ENCODE assay signal across 8 cellular contexts in the genomic region with DNA sequence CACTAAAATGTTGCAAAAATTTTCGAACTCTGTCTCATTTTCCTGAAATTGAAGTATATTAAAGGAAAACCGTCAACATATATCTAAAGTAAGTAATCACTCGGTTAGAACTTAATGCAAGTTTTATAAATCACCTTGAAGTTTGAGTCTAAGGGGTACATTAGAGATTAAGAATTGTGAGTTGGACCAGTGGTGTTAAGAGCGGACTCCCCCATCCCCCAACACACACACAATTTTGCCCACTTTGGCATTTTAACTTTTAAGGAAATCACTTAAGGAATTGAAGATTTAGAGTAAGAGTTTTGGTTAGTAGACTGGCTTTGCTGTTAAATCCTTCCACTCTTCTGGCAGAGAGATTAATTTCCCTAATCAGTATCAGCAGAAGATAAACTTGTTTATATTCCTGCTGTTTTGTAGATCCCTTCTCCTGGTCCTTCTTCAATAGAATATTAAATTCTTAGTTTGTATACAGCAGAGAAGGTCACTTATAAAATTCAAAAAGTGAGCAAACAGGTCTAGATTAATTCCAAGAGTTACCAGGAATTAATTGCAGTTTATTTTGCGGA. TPM values are rescaled to one million over a fixed set of nuclear protein-coding genes. Genes with fewer than 3 reads are reported as not detected.
DNase-seq lines count a peak whose midpoint lies in the region; ATAC-seq and TF ChIP-seq lines count a peak whose summit lies in the region.

No MANE protein-coding gene starts in this region.

- no peak overlapping the region for H2BK120ac ChIP-seq in mesenchymal stem cell (ENCODE audit: low read depth, low read length)

- no peak overlapping the region for H4K8ac ChIP-seq in mesenchymal stem cell (ENCODE audit: low read length)

- peaks cover 61% of the 10 kb centered on the region for H3K4me1 Mint-ChIP-seq in stimulated activated naive CD8-positive, alpha-beta T cell treated with anti-CD3 and anti-CD28 coated beads, Interleukin-15, Interleukin-2, amounts not matched to agents 100 ng/mL and 50 ng/mL, for 24 hours (ENCODE audit: low read depth)
- peaks cover 61% of the 10 kb centered on the region for H3K4me1 Mint-ChIP-seq in brain

- H3K36me3 ChIP-seq in mesenchymal stem cell (ENCODE audit: control insufficient read depth in 1 of 2, insufficient read depth in 2 of 2, low read depth in 1 of 2, low read length in 2 of 2) = peaks cover 0 to 14% of the 10 kb centered on the region in 2 experiments

- peak overlapping the region; percentile 95 for H3K27ac ChIP-seq in mesenchymal stem cell (ENCODE audit: low read length, poor library complexity, severe bottlenecking)

- no peak overlapping the region for H2BK5ac ChIP-seq in mesenchymal stem cell (ENCODE audit: low read depth, low read length, poor library complexity, severe bottlenecking)

- H2BK12ac ChIP-seq in mesenchymal stem cell (ENCODE audit: low read length in 2 of 2) = no peak overlapping the region

- H3K4me2 ChIP-seq in mesenchymal stem cell (ENCODE audit: low read length, poor library complexity, severe bottlenecking) = no peak overlapping the region

- no peak for ATAC-seq in stimulated activated naive CD8-positive, alpha-beta T cell treated with anti-CD3 and anti-CD28 coated beads, Interleukin-15, Interleukin-2, amounts not matched to agents 100 U/mL and 50 U/mL, for 24 hours
- no peak for ATAC-seq in HG03439 (IDR thresholded peaks at IDR 0.05; ENCODE audit: unreplicated experiment)
- no peak for ATAC-seq in HG03196 (IDR thresholded peaks at IDR 0.05; ENCODE audit: unreplicated experiment)
- no peak for ATAC-seq in GM21619 (IDR thresholded peaks at IDR 0.05; ENCODE audit: unreplicated experiment)

- H3K36me3 Mint-ChIP-seq in stimulated activated naive CD8-positive, alpha-beta T cell treated with anti-CD3 and anti-CD28 coated beads, Interleukin-15, Interleukin-2, amounts not matched to agents 100 ng/mL and 50 ng/mL, for 24 hours (ENCODE audit: low read depth) = peaks cover 55% of the 10 kb centered on the region
- H3K36me3 Mint-ChIP-seq in brain = peaks cover 8% of the 10 kb centered on the region

- no peak overlapping the region for H3K4ac ChIP-seq in mesenchymal stem cell (ENCODE audit: low read depth in 1 of 2, low read length in 2 of 2)

- no peaks in the 10 kb centered on the region for H3K9me3 Mint-ChIP-seq in stimulated activated naive CD8-positive, alpha-beta T cell treated with anti-CD3 and anti-CD28 coated beads, Interleukin-15, Interleukin-2, amounts not matched to agents 100 ng/mL and 50 ng/mL, for 24 hours
- peaks cover 0 to 3% (median 0%) of the 10 kb centered on the region in 5 experiments for H3K9me3 Mint-ChIP-seq in brain

- H2AFZ ChIP-seq in mesenchymal stem cell (ENCODE audit: low read depth, low read length) = no peak overlapping the region

- H3K4me3 ChIP-seq in mesenchymal stem cell (ENCODE audit: insufficient read depth in 1 of 2, low read depth in 1 of 2, low read length in 2 of 2) = peak overlapping the region in 1 of 2 experiments; percentile 96

- intact Hi-C loops in posterior cingulate gyrus (cut with DNase I) = no loop called here

- H3K14ac ChIP-seq in mesenchymal stem cell (ENCODE audit: low read length in 2 of 2) = no peak overlapping the region

- H2AK5ac ChIP-seq in mesenchymal stem cell (ENCODE audit: low read length, severe bottlenecking) = no peak overlapping the region

- peak overlapping the region; percentile 99 for H3K9ac ChIP-seq in mesenchymal stem cell (ENCODE audit: low read length)

- H3K18ac ChIP-seq in mesenchymal stem cell (ENCODE audit: low read depth in 1 of 2, low read length in 2 of 2) = no peak overlapping the region

- H2BK15ac ChIP-seq in mesenchymal stem cell (ENCODE audit: low read depth, poor library complexity, severe bottlenecking) = no peak overlapping the region

- H3K27me3 Mint-ChIP-seq in stimulated activated naive CD8-positive, alpha-beta T cell treated with anti-CD3 and anti-CD28 coated beads, Interleukin-15, Interleukin-2, amounts not matched to agents 100 ng/mL and 50 ng/mL, for 24 hours = no peaks in the 10 kb centered on the region
- H3K27me3 Mint-ChIP-seq in brain = peaks cover 15% of the 10 kb centered on the region

- no peak for DNase-seq in stimulated activated naive CD8-positive, alpha-beta T cell treated with anti-CD3 and anti-CD28 coated beads, Interleukin-15, Interleukin-2, amounts not matched to agents 100 U/mL and 50 U/mL, for 24 hours
- DNase-seq in mesenchymal stem cell = no peak
- no peak for DNase-seq in posterior cingulate gyrus

- H3K79me1 ChIP-seq in mesenchymal stem cell (replicated peaks; ENCODE audit: low read length, poor library complexity, severe bottlenecking) = peaks cover 4% of the 10 kb centered on the region

- peak overlapping the region; percentile 95 for H3K27ac Mint-ChIP-seq in stimulated activated naive CD8-positive, alpha-beta T cell treated with anti-CD3 and anti-CD28 coated beads, Interleukin-15, Interleukin-2, amounts not matched to agents 100 ng/mL and 50 ng/mL, for 24 hours
- H3K27ac Mint-ChIP-seq in brain = peak overlapping the region; percentile 93 to 100 (median 98)

- H3K23ac ChIP-seq in mesenchymal stem cell (ENCODE audit: low read length in 2 of 2) = no peak overlapping the region

- no peaks in the 10 kb centered on the region for H3K27me3 ChIP-seq in mesenchymal stem cell (ENCODE audit: control insufficient read depth in 1 of 2, insufficient read depth in 1 of 2, low read length in 2 of 2)

- no CpG with 5 or more reads among the region's 5 CpGs for WGBS in mesenchymal stem cell

- H3K4me3 Mint-ChIP-seq in stimulated activated naive CD8-positive, alpha-beta T cell treated with anti-CD3 and anti-CD28 coated beads, Interleukin-15, Interleukin-2, amounts not matched to agents 100 ng/mL and 50 ng/mL, for 24 hours = peak overlapping the region; percentile 98
- peak overlapping the region; percentile 97 to 99 (median 98) for H3K4me3 Mint-ChIP-seq in brain

- H4K91ac ChIP-seq in mesenchymal stem cell (ENCODE audit: low read length) = no peak overlapping the region

- TF ChIP-seq CTCF in brain (conservative IDR thresholded peaks at IDR 0.05) = no peak

- peaks cover 2% of the 10 kb centered on the region for H3K4me1 ChIP-seq in mesenchymal stem cell (ENCODE audit: control insufficient read depth, insufficient read depth, low read depth, low read length)

- H3K9me3 ChIP-seq in mesenchymal stem cell (ENCODE audit: control insufficient read depth, low read length) = no peaks in the 10 kb centered on the region

RNA-seq across cellular contexts. Expression of gene HIF1A, which starts 1.5 kb away (rescaled TPM):
- 80.8 TPM for polyA plus RNA-seq in brain (ENCODE audit: insufficient read depth, low read depth, low replicate concordance)
- 346 TPM for polyA plus RNA-seq in mesenchymal stem cell (2013, experiment 1 of 2)
- polyA plus RNA-seq in mesenchymal stem cell (2013, experiment 2 of 2) = 339 TPM
